In genomic region chr10:101695404-101695732, GRCh38 we compare ENCODE assay signal across 8 cellular contexts. TPM values are rescaled to one million over a fixed set of nuclear protein-coding genes. Genes with fewer than 3 reads are reported as not detected.
A peak's percentile ranks its signal among the peaks of the same experiment; 100 is the strongest.
DNase-seq lines count a peak whose midpoint lies in the region; ATAC-seq, FAIRE-seq and TF ChIP-seq lines count a peak whose summit lies in the region.

No MANE protein-coding gene starts in this region.

- in situ Hi-C loops in K562 (cut with MboI), result no loop called here

- no peaks in the 10 kb centered on the region for H3K9me3 Mint-ChIP-seq in HFFc6

- BruUV-seq in K562 (replicated peaks; lab: Mats Ljungman, UMichigan), result no TSS peak

- peak overlapping the region in 1 of 2 experiments; percentile 76 for H3K4ac ChIP-seq in mesenchymal stem cell (ENCODE audit: low read depth in 1 of 2, low read length in 2 of 2)

- H3K36me3 ChIP-seq in K562 (ENCODE audit: control insufficient read depth, insufficient read depth, low read length) (peaks cover 3% of the 10 kb centered on the region; the same call in 1 of the 3 replicates), mesenchymal stem cell (ENCODE audit: control insufficient read depth in 1 of 2, insufficient read depth in 2 of 2, low read depth in 1 of 2, low read length in 2 of 2) (peaks cover 0 to 5% of the 10 kb centered on the region in 2 experiments)

- H3K4me1 Mint-ChIP-seq in HFFc6 (ENCODE audit: low read depth), result peaks cover 47% of the 10 kb centered on the region

- H4K20me1 ChIP-seq in K562 (replicated peaks; ENCODE audit: control insufficient read depth, insufficient read depth, low read length), result no peaks in the 10 kb centered on the region

- CTCF ChIA-PET in K562 (lab: Yijun Ruan, JAX; ENCODE audit: low intra/inter-chr PET ratio), result no interaction called here

- POLR2A ChIA-PET in K562 (lab: Yijun Ruan, JAX), result interaction anchor here (0.7 to 1.2 kb wide), 3 partner anchors 8 to 14 kb away, joined by 3 read pairs; no protein-coding TSS in a partner anchor

- H2AFZ ChIP-seq in K562 (ENCODE audit: low read depth, low read length), result peak overlapping the region; percentile 80
- H2AFZ ChIP-seq in mesenchymal stem cell (ENCODE audit: low read depth, low read length), result peak overlapping the region; percentile 80

- no peak overlapping the region for H3K23ac ChIP-seq in mesenchymal stem cell (ENCODE audit: low read length in 2 of 2)

- H2BK5ac ChIP-seq in mesenchymal stem cell (ENCODE audit: low read depth, low read length, poor library complexity, severe bottlenecking), result no peak overlapping the region

- intact Hi-C loops in K562 (cut with micrococcal nuclease), result no loop called here

- no peak for TF ChIP-seq EP300 in K562 (IDR thresholded peaks at IDR 0.05; ENCODE audit: low read length)

- DNase-seq in AG10803 (ENCODE audit: low read depth), result no peak
- no peak for DNase-seq in HFFc6
- peak in 1 of 4 experiments; percentile 18 for DNase-seq in K562 (ENCODE audit: extremely low read depth in 1 of 4, low spot score in 3 of 4)
- DNase-seq in mesenchymal stem cell, result peak; percentile 19
- DNase-seq in hepatic stellate cell (ENCODE audit: low spot score), result no peak

- no peak overlapping the region for H3K14ac ChIP-seq in mesenchymal stem cell (ENCODE audit: low read length in 2 of 2)

- no peak for TF ChIP-seq POLR2A in K562 (conservative IDR thresholded peaks at IDR 0.05)

- TF ChIP-seq RAD21 in K562 (CRISPR knock-in tag; conservative IDR thresholded peaks at IDR 0.05 in 1 of 2, IDR thresholded peaks at IDR 0.05 in 1 of 2), result no peak

- peaks cover 26% of the 10 kb centered on the region for H3K79me2 ChIP-seq in K562 (ENCODE audit: control insufficient read depth, insufficient read depth, low read length)

- H3K4me1 ChIP-seq in K562 (replicated peaks in 1 of 2; ENCODE audit: control insufficient read depth in 2 of 2, insufficient read depth in 2 of 2, low read length in 2 of 2), result peaks cover 16 to 17% of the 10 kb centered on the region in 2 experiments; a peak in 4 of 5 replicates
- H3K4me1 ChIP-seq in mesenchymal stem cell (ENCODE audit: control insufficient read depth, insufficient read depth, low read depth, low read length), result peaks cover 8% of the 10 kb centered on the region

- H3K27me3 ChIP-seq in K562 (ENCODE audit: control insufficient read depth in 2 of 2, insufficient read depth in 2 of 2, low read length in 2 of 2) (no peaks in the 10 kb centered on the region), mesenchymal stem cell (ENCODE audit: control insufficient read depth in 1 of 2, insufficient read depth in 1 of 2, low read length in 2 of 2) (no peaks in the 10 kb centered on the region)

- peak overlapping the region; percentile 77 for H4K91ac ChIP-seq in mesenchymal stem cell (ENCODE audit: low read length)

- peak overlapping the region; percentile 35 for H2AK5ac ChIP-seq in mesenchymal stem cell (ENCODE audit: low read length, severe bottlenecking)

- TF ChIP-seq CTCF in AG10803 (conservative IDR thresholded peaks at IDR 0.05; ENCODE audit: low read length) (no peak), HFFc6 (IDR thresholded peaks at IDR 0.05) (no peak), K562 (IDR thresholded peaks at IDR 0.05 in 2 of 3, conservative IDR thresholded peaks at IDR 0.05 in 1 of 3; ENCODE audit: insufficient read depth in 2 of 3, low read depth in 1 of 3, low read length in 3 of 3) (no peak)

- H3K27ac Mint-ChIP-seq in HFFc6, result peak overlapping the region; percentile 89

- H3K4me3 ChIP-seq in AG10803 (ENCODE audit: low read length), result peak overlapping the region; percentile 86
- peak overlapping the region; percentile 77 for H3K4me3 ChIP-seq in K562
- H3K4me3 ChIP-seq in mesenchymal stem cell (ENCODE audit: insufficient read depth in 1 of 2, low read depth in 1 of 2, low read length in 2 of 2), result peak overlapping the region; percentile 72 to 97

- FAIRE-seq in K562 (lab: Jason Lieb, UNC), result no peak

- 0 out of 2 replicates have a peak, but pooled peaks cover 7% of the 10 kb centered on the region for H3K36me3 Mint-ChIP-seq in HFFc6 (ENCODE audit: low read depth)

- H3K18ac ChIP-seq in mesenchymal stem cell (ENCODE audit: low read depth in 1 of 2, low read length in 2 of 2), result peak overlapping the region in 1 of 2 experiments; percentile 89

- peak overlapping the region; percentile 97 for H3K4me3 Mint-ChIP-seq in HFFc6

- H2BK12ac ChIP-seq in mesenchymal stem cell (ENCODE audit: low read length in 2 of 2), result peak overlapping the region; percentile 10 to 39

- no peak for ATAC-seq in K562
- no peak for ATAC-seq in HG03025 (IDR thresholded peaks at IDR 0.05; ENCODE audit: low FRiP score, unreplicated experiment)
- ATAC-seq in GM21529 (IDR thresholded peaks at IDR 0.05; ENCODE audit: unreplicated experiment), result no peak
- ATAC-seq in HG02870 (IDR thresholded peaks at IDR 0.05; ENCODE audit: unreplicated experiment), result no peak

- peak overlapping the region; percentile 62 for H2BK15ac ChIP-seq in mesenchymal stem cell (ENCODE audit: low read depth, poor library complexity, severe bottlenecking)

- H3K27ac ChIP-seq in K562 (ENCODE audit: extremely low read depth, low read depth, low read length) (peak overlapping the region; percentile 96; the same call in 2 of the 3 replicates), mesenchymal stem cell (ENCODE audit: low read length, poor library complexity, severe bottlenecking) (no peak overlapping the region)

- H3K27me3 Mint-ChIP-seq in HFFc6 (ENCODE audit: insufficient read depth), result 0 out of 2 replicates have a peak, but pooled peaks cover 2% of the 10 kb centered on the region

- H3K79me1 ChIP-seq in mesenchymal stem cell (replicated peaks; ENCODE audit: low read length, poor library complexity, severe bottlenecking), result peaks cover 14% of the 10 kb centered on the region

- WGBS in K562 (ENCODE audit: insufficient coverage, low coverage, missing lambda C conversion rate), result 56% methylated on average over 8 of the region's 8 CpGs
- WGBS in mesenchymal stem cell, result 78% methylated on average over 8 of the region's 8 CpGs

- H3K4me2 ChIP-seq in K562 (ENCODE audit: insufficient read depth, low read length) (peak overlapping the region; percentile 86), mesenchymal stem cell (ENCODE audit: low read length, poor library complexity, severe bottlenecking) (peak overlapping the region; percentile 78)

- H3K9ac ChIP-seq in K562 (ENCODE audit: insufficient read depth in 1 of 2, low read depth in 2 of 2, low read length in 2 of 2), result peak overlapping the region; percentile 93 to 99
- peak overlapping the region; percentile 100 for H3K9ac ChIP-seq in mesenchymal stem cell (ENCODE audit: low read length)

- no peaks in the 10 kb centered on the region for H3K9me3 ChIP-seq in K562 (replicated peaks; ENCODE audit: control insufficient read depth, insufficient read depth, low read depth, low read length)
- no peaks in the 10 kb centered on the region for H3K9me3 ChIP-seq in mesenchymal stem cell (ENCODE audit: control insufficient read depth, low read length)

- H4K8ac ChIP-seq in mesenchymal stem cell (ENCODE audit: low read length), result peak overlapping the region; percentile 99

- H2BK120ac ChIP-seq in mesenchymal stem cell (ENCODE audit: low read depth, low read length), result no peak overlapping the region

- no peaks in the 10 kb centered on the region for H3K9me1 ChIP-seq in K562 (ENCODE audit: control insufficient read depth, insufficient read depth, low read length)

TF ChIP-seq in K562, 482 proteins besides CTCF, POLR2A, EP300 and RAD21 (continues in another document):
- TF ChIP-seq RFX1 (IDR thresholded peaks at IDR 0.05) (no peak), ZNF134 (CRISPR knock-in tag; conservative IDR thresholded peaks at IDR 0.05) (no peak), TRIM28 (IDR thresholded peaks at IDR 0.05) (peak; percentile 68; the same call in 1 of the 2 replicates), ZNF124 (CRISPR knock-in tag; IDR thresholded peaks at IDR 0.05) (no peak), KLF16 (IDR thresholded peaks at IDR 0.05) (no peak), LARP7 (IDR thresholded peaks at IDR 0.05) (no peak), SMARCE1 (IDR thresholded peaks at IDR 0.05) (no peak), MECOM (CRISPR knock-in tag; IDR thresholded peaks at IDR 0.05) (no peak), NRF1 (conservative IDR thresholded peaks at IDR 0.05 in 1 of 2, IDR thresholded peaks at IDR 0.05 in 1 of 2) (0 out of 4 replicates have a peak, but pooled peaks of 1 of the 2 experiments have one; percentile 1)

RNA-seq across cellular contexts. Expression of gene FBXW4, which starts 0.4 kb away (rescaled TPM):
- total RNA-seq in HFFc6 (2021; fragmentation: NEBNext Ultra II Directional; extraction: Animal tissue kit (Norgen Biotek cat#: 25700)), result 10 to 100 TPM; 22.9 to 33.3 (median 28.8) TPM
- 28.2 and 28.4 TPM in 2 replicates for total RNA-seq in K562 (2011; cell fraction: chromatin; rRNA removed; ENCODE audit: low replicate concordance)
- total RNA-seq in K562 (2011; cell fraction: nucleolus; rRNA removed), result 12.0 and 13.2 TPM in 2 replicates
- total RNA-seq in K562 (2011; cell fraction: nucleoplasm; rRNA removed), result 20.8 and 22.0 TPM in 2 replicates
- total RNA-seq in K562 (2014; rRNA removed) (7.4 and 7.9 TPM in 2 replicates), K562 (2014; rRNA removed; fragmentation: Illumina TruSeq; extraction: Trizol) (3.7 and 4.3 TPM in 2 replicates), K562 (2015; rRNA removed; fragmentation: Illumina TruSeq; extraction: Trizol) (4.8 and 5.4 TPM in 2 replicates), K562 (2021) (6.9 and 8.1 TPM in 2 replicates)
- polyA plus RNA-seq in K562 (2011; rRNA removed) (10.6 and 11.6 TPM in 2 replicates), K562 (2014; fragmentation: Illumina TruSeq; extraction: Trizol) (7.2 and 8.5 TPM in 2 replicates), K562 (2014; fragmentation: Nextera tagmentation; extraction: Ambion mirVana) (1 to 10 TPM; 1.0 to 1.2 TPM), K562 (2014; rRNA removed) (4.7 and 10.9 TPM in 2 replicates)
- polyA plus RNA-seq in K562 (2011; cell fraction: cytosol; rRNA removed), result 9.3 and 11.6 TPM in 2 replicates
- polyA plus RNA-seq in K562 (2011; cell fraction: nucleus; rRNA removed), result 7.5 and 11.3 TPM in 2 replicates
- 6.6 and 13.6 TPM in 2 replicates for polyA plus RNA-seq in K562 (2012)
- 42.0 and 52.1 TPM in 2 replicates for polyA minus RNA-seq in K562 (2011; rRNA and poly(A)+ RNA removed)
- polyA minus RNA-seq in K562 (2011; cell fraction: cytosol; rRNA and poly(A)+ RNA removed), result 7.5 and 19.7 TPM in 2 replicates
- polyA minus RNA-seq in K562 (2011; cell fraction: nucleus; rRNA and poly(A)+ RNA removed), result 6.5 and 11.0 TPM in 2 replicates
- polyA plus RNA-seq in mesenchymal stem cell (2013, experiment 1 of 2), result 18.0 TPM
- polyA plus RNA-seq in mesenchymal stem cell (2013, experiment 2 of 2), result 16.8 TPM
